1 cellular context compared by ENCODE assay signal in the genomic region with DNA sequence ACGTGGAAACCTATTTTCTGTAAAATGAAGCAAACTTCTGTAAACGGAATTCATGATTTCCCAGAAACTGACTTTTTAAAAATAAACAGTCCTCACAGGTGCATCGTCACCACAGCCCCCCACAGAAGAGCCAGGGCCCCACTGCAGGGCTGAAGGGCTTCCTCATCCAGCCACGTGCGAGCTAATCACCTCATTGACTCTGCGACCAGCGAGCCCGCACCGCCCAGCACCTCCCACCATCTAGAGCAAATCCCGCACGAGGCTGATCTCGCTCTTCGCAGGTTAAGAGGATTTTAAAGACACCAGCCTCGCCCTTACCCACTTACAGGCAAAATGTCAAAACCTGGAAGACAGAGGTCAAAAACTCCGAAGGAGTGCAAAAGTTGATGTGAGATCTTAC.
TF ChIP-seq lines count a peak whose summit lies in the region.

No MANE protein-coding gene starts in this region.

TF ChIP-seq in K562, 482 proteins besides CTCF, POLR2A, EP300 and RAD21:
- TF ChIP-seq L3MBTL2 (IDR thresholded peaks at IDR 0.05) (peak; percentile 30; the same call in 1 of the 2 replicates), ZFP36 (IDR thresholded peaks at IDR 0.05; ENCODE audit: low read depth, low read length, partially characterized antibody) (no peak), CHD4 (IDR thresholded peaks at IDR 0.05; ENCODE audit: insufficient read depth, insufficient replicate concordance, low read depth, low read length, poor library complexity, severe bottlenecking) (no peak), E2F6 (IDR thresholded peaks at IDR 0.05; ENCODE audit: borderline replicate concordance in 1 of 2, extremely low read depth in 1 of 2, insufficient read depth in 1 of 2, insufficient read length in 1 of 2, low read depth in 1 of 2, low read length in 1 of 2, poor library complexity in 1 of 2, severe bottlenecking in 1 of 2) (peak in 1 of 2 experiments; percentile 58), RBM34 (IDR thresholded peaks at IDR 0.05; ENCODE audit: borderline replicate concordance, insufficient read depth, low read length) (no peak), ZNF561 (CRISPR knock-in tag; conservative IDR thresholded peaks at IDR 0.05) (no peak), MGA (IDR thresholded peaks at IDR 0.05) (peak; percentile 45; the same call in 1 of the 2 replicates), ETS2 (tag; IDR thresholded peaks at IDR 0.05; ENCODE audit: borderline replicate concordance, poor library complexity, severe bottlenecking) (no peak), CREM (IDR thresholded peaks at IDR 0.05; ENCODE audit: low read depth) (no peak), PHF21A (IDR thresholded peaks at IDR 0.05; ENCODE audit: borderline replicate concordance, low read depth) (no peak), ZNF174 (CRISPR knock-in tag; IDR thresholded peaks at IDR 0.05) (no peak)
TF ChIP-seq in K562: peak in this region for 3.
